10 cellular contexts compared by ENCODE assay signal in genomic region chr20:1389703-1390385, GRCh38. TPM values are rescaled to one million over a fixed set of nuclear protein-coding genes. Genes with fewer than 3 reads are reported as not detected.
A peak's percentile ranks its signal among the peaks of the same experiment; 100 is the strongest.
DNase-seq lines count a peak whose midpoint lies in the region; ATAC-seq and TF ChIP-seq lines count a peak whose summit lies in the region.
"Had no signal": no experiment of that assay in that cellular context is flagged by ENCODE, and none has a peak within 500 bp of the region (broad histone marks: within the 10 kb centered on the region; RNA-seq: fewer than 3 reads in every experiment).

No MANE protein-coding gene starts in this region.

- H3K4me1 ChIP-seq in lung (ENCODE audit: control insufficient read depth in 2 of 2, insufficient read depth in 2 of 2, low read length in 2 of 2) = peaks cover 33 to 35% of the 10 kb centered on the region in 2 donors

- no peaks in the 10 kb centered on the region for H3K9me3 ChIP-seq in lung (ENCODE audit: control insufficient read depth in 2 of 2, insufficient read depth in 1 of 2, low read length in 1 of 2)

- H3K9me3 Mint-ChIP-seq in activated naive CD4-positive, alpha-beta T cell treated with anti-CD3 and anti-CD28 coated beads for 36 hours = no peaks in the 10 kb centered on the region
- H3K9me3 Mint-ChIP-seq in type B pancreatic cell = no peaks in the 10 kb centered on the region

- ATAC-seq in lung (ENCODE audit: insufficient read depth, low FRiP score) = no peak
- ATAC-seq in GM18505 (IDR thresholded peaks at IDR 0.05; ENCODE audit: unreplicated experiment) = no peak
- ATAC-seq in GM19467 (IDR thresholded peaks at IDR 0.05; ENCODE audit: unreplicated experiment) = no peak

- peaks cover 6 to 7% of the 10 kb centered on the region in 2 donors for H3K36me3 ChIP-seq in lung (ENCODE audit: control insufficient read depth in 2 of 2, insufficient read depth in 2 of 2, low read length in 2 of 2)

- peaks cover 25% of the 10 kb centered on the region for H3K36me3 Mint-ChIP-seq in activated naive CD4-positive, alpha-beta T cell treated with anti-CD3 and anti-CD28 coated beads for 36 hours (ENCODE audit: low read depth)
- H3K36me3 Mint-ChIP-seq in type B pancreatic cell = peaks cover 11% of the 10 kb centered on the region

- no peaks in the 10 kb centered on the region for H3K27me3 Mint-ChIP-seq in activated naive CD4-positive, alpha-beta T cell treated with anti-CD3 and anti-CD28 coated beads for 36 hours (ENCODE audit: low read depth)
- H3K27me3 Mint-ChIP-seq in type B pancreatic cell = peaks cover 11% of the 10 kb centered on the region

- intact Hi-C loops in activated naive CD4-positive, alpha-beta T cell treated with anti-CD3 and anti-CD28 coated beads for 36 hours (cut with micrococcal nuclease) = loop anchor here (2.0 kb wide), 2 partner anchors 31 to 123 kb away; partner anchors contain the start of gene SNPH

- H3K27ac ChIP-seq in lung (ENCODE audit: low read depth in 1 of 2, low read length in 1 of 2) = peak overlapping the region; percentile 38 to 76
- H3K27ac ChIP-seq: C4-2B had no signal

- no peak for DNase-seq in activated naive CD4-positive, alpha-beta T cell treated with anti-CD3 and anti-CD28 coated beads for 36 hours
- DNase-seq in activated naive CD4-positive, alpha-beta T cell (lab: John Stamatoyannopoulos, UW) = no peak
- peak; percentile 29 for DNase-seq in astrocyte of the hippocampus (ENCODE audit: low read depth, low spot score)
- DNase-seq in lung (ENCODE audit: low spot score) = peak; percentile 60
- no peak for DNase-seq in type B pancreatic cell (ENCODE audit: extremely low spot score, unreplicated experiment)
- no peak for DNase-seq in activated gamma-delta T cell treated with Interleukin-2 at 50 U/mL for 16 hours
- DNase-seq: NCI-H774 had no signal

- TF ChIP-seq POLR2A in GM18505 (IDR thresholded peaks at IDR 0.05; ENCODE audit: borderline replicate concordance, extremely low read depth, insufficient read depth, insufficient read length) = no peak

- TF ChIP-seq CTCF in lung (IDR thresholded peaks at IDR 0.05; ENCODE audit: control extremely low read depth, extremely low read depth) = no peak
- TF ChIP-seq CTCF in type B pancreatic cell (conservative IDR thresholded peaks at IDR 0.05) = no peak

- no peaks in the 10 kb centered on the region for H3K27me3 ChIP-seq in lung (ENCODE audit: control insufficient read depth, insufficient read depth)

- CTCF ChIA-PET in activated naive CD4-positive, alpha-beta T cell treated with anti-CD3 and anti-CD28 coated beads for 36 hours (lab: Charles Lee) = interaction anchor here (0.7 to 2.8 kb wide), 4 partner anchors 10 to 77 kb away, joined by 3 to 13 read pairs (median 4); no protein-coding TSS in a partner anchor

- H3K4me1 Mint-ChIP-seq in activated naive CD4-positive, alpha-beta T cell treated with anti-CD3 and anti-CD28 coated beads for 36 hours (ENCODE audit: low read depth) = peaks cover 74% of the 10 kb centered on the region
- peaks cover 39% of the 10 kb centered on the region for H3K4me1 Mint-ChIP-seq in type B pancreatic cell (ENCODE audit: unreplicated experiment)

- whole genome bisulfite sequencing in lung, 2 donors = 40 to 69% methylated on average over 6 of the region's 6 CpGs

- peak overlapping the region; percentile 86 for H3K27ac Mint-ChIP-seq in activated naive CD4-positive, alpha-beta T cell treated with anti-CD3 and anti-CD28 coated beads for 36 hours
- H3K27ac Mint-ChIP-seq in type B pancreatic cell = no peak overlapping the region

- peak overlapping the region; percentile 20 for H3K4me3 ChIP-seq in lung

- H3K4me3 Mint-ChIP-seq in activated naive CD4-positive, alpha-beta T cell treated with anti-CD3 and anti-CD28 coated beads for 36 hours = peak overlapping the region; percentile 26
- peak overlapping the region; percentile 39 for H3K4me3 Mint-ChIP-seq in type B pancreatic cell

RNA-seq across cellular contexts. Expression of gene FKBP1A, which starts 3.0 kb away (rescaled TPM):
- 100 to 1,000 TPM; 232 to 237 TPM for total RNA-seq in activated naive CD4-positive, alpha-beta T cell treated with anti-CD3 and anti-CD28 coated beads for 36 hours
- total RNA-seq in lung = 100 to 1,000 TPM; 145 to 308 TPM
- polyA plus RNA-seq in lung = 100 to 1,000 TPM; 246 to 465 TPM
- total RNA-seq in type B pancreatic cell (ENCODE audit: low replicate concordance) = 149 and 177 TPM in 2 replicates

Comparison
In these comparisons a context has a peak if more than half of its experiments do, and no peak if none do; other contexts are left out.
1. DNase-seq: peak in astrocyte of the hippocampus (single experiment) and lung (single experiment); none in activated naive CD4-positive, alpha-beta T cell treated with anti-CD3 and anti-CD28 coated beads for 36 hours (single experiment), activated naive CD4-positive, alpha-beta T cell (0 of 4), type B pancreatic cell (single experiment) and activated gamma-delta T cell treated with Interleukin-2 at 50 U/mL for 16 hours (single experiment).